In the genomic region with DNA sequence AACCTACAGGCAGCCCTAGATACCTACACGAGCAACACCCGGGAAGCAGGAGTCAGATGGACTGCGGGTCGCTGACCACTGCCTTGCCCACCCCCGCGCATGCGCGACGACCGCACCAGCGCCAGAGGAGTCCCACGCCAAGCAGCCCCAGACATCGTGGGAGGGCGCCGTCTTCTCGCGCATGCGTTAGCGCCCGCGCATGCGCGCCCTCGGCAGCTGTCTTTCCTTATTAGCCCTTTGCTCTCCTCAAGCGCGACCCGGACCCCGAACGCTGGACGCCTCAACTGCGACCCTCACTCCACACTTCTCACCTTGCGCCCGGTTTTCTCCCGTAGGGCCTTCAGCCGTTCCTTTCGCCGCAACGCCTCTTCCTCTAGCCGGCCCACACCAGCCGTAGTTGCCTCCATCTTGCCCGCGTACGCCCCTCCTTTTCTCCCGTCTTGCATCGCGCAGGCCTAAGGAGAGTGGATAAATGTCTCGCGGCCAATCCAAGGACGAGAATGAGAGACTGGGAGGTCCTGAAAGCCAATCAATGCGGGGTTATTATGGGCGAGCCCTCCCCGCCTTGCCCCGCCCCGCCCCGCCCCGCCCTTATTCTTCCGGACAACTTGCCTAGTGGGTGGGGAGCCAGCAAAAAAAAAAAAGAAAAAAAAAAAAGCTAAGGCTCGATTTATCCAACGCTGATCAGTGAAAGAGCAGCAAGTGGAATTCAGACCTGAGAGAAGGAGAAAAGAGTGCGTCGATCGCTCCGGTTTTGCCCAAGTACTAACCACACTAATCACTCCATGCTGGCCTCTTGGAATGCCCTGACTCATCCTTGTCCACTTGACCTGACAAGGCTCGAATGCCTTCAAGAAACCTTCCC, we compare ENCODE assay signal across 1 cellular context.
TF ChIP-seq lines count a peak whose summit lies in the region.

A gene (minus strand): TSS at position 420 of the 865 bp plus-strand sequence. CDS start 13 bp downstream, at position 407.

TF ChIP-seq in K562, 482 proteins besides CTCF, POLR2A, EP300 and RAD21 (continued from another document and continues in another):
- TF ChIP-seq, protein P1, sequence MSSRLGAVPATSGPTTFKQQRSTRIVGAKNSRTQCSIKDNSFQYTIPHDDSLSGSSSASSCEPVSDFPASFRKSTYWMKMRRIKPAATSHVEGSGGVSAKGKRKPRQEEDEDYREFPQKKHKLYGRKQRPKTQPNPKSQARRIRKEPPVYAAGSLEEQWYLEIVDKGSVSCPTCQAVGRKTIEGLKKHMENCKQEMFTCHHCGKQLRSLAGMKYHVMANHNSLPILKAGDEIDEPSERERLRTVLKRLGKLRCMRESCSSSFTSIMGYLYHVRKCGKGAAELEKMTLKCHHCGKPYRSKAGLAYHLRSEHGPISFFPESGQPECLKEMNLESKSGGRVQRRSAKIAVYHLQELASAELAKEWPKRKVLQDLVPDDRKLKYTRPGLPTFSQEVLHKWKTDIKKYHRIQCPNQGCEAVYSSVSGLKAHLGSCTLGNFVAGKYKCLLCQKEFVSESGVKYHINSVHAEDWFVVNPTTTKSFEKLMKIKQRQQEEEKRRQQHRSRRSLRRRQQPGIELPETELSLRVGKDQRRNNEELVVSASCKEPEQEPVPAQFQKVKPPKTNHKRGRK (tag; IDR thresholded peaks at IDR 0.05) = no peak
- TF ChIP-seq NONO (IDR thresholded peaks at IDR 0.05; ENCODE audit: low read depth in 2 of 2, low read length in 1 of 2) = no peak
- peak; percentile 60 for TF ChIP-seq CCNT2 (IDR thresholded peaks at IDR 0.05; ENCODE audit: borderline replicate concordance, extremely low read depth, insufficient read length, low read depth, low read length)
- peak; percentile 92 for TF ChIP-seq OTX1 (CRISPR knock-in tag; IDR thresholded peaks at IDR 0.05)
- TF ChIP-seq MEF2A (IDR thresholded peaks at IDR 0.05; ENCODE audit: control insufficient read depth, low read depth, low read length) = 0 out of 2 replicates have a peak, but pooled peaks have one; percentile 32
- TF ChIP-seq YY1 (IDR thresholded peaks at IDR 0.05; ENCODE audit: borderline replicate concordance in 1 of 3, control insufficient read depth in 1 of 3, extremely low read depth in 1 of 3, insufficient read depth in 3 of 3, insufficient read length in 1 of 3, insufficient replicate concordance in 2 of 3, low read depth in 1 of 3, low read length in 2 of 3) = peak; percentile 74 to 97 (median 95)
- TF ChIP-seq RFX5 (IDR thresholded peaks at IDR 0.05; ENCODE audit: low read depth, low read length) = no peak
- TF ChIP-seq, protein P2, sequence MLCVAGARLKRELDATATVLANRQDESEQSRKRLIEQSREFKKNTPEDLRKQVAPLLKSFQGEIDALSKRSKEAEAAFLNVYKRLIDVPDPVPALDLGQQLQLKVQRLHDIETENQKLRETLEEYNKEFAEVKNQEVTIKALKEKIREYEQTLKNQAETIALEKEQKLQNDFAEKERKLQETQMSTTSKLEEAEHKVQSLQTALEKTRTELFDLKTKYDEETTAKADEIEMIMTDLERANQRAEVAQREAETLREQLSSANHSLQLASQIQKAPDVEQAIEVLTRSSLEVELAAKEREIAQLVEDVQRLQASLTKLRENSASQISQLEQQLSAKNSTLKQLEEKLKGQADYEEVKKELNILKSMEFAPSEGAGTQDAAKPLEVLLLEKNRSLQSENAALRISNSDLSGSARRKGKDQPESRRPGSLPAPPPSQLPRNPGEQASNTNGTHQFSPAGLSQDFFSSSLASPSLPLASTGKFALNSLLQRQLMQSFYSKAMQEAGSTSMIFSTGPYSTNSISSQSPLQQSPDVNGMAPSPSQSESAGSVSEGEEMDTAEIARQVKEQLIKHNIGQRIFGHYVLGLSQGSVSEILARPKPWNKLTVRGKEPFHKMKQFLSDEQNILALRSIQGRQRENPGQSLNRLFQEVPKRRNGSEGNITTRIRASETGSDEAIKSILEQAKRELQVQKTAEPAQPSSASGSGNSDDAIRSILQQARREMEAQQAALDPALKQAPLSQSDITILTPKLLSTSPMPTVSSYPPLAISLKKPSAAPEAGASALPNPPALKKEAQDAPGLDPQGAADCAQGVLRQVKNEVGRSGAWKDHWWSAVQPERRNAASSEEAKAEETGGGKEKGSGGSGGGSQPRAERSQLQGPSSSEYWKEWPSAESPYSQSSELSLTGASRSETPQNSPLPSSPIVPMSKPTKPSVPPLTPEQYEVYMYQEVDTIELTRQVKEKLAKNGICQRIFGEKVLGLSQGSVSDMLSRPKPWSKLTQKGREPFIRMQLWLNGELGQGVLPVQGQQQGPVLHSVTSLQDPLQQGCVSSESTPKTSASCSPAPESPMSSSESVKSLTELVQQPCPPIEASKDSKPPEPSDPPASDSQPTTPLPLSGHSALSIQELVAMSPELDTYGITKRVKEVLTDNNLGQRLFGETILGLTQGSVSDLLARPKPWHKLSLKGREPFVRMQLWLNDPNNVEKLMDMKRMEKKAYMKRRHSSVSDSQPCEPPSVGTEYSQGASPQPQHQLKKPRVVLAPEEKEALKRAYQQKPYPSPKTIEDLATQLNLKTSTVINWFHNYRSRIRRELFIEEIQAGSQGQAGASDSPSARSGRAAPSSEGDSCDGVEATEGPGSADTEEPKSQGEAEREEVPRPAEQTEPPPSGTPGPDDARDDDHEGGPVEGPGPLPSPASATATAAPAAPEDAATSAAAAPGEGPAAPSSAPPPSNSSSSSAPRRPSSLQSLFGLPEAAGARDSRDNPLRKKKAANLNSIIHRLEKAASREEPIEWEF (CRISPR knock-in tag; IDR thresholded peaks at IDR 0.05) = no peak
- peak; percentile 100 for TF ChIP-seq POLR2B (IDR thresholded peaks at IDR 0.05; ENCODE audit: low read depth, partially characterized antibody)
- no peak for TF ChIP-seq ZNF23 (CRISPR knock-in tag; IDR thresholded peaks at IDR 0.05)
- TF ChIP-seq BRD9 (IDR thresholded peaks at IDR 0.05; ENCODE audit: low read depth, partially characterized antibody) = peak; percentile 73
- TF ChIP-seq BHLHE40 (IDR thresholded peaks at IDR 0.05; ENCODE audit: low read length) = peak; percentile 75
- no peak for TF ChIP-seq ZC3H11A (IDR thresholded peaks at IDR 0.05; ENCODE audit: low read depth, low read length)
- TF ChIP-seq, protein P3, sequence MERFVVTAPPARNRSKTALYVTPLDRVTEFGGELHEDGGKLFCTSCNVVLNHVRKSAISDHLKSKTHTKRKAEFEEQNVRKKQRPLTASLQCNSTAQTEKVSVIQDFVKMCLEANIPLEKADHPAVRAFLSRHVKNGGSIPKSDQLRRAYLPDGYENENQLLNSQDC (CRISPR knock-in tag; IDR thresholded peaks at IDR 0.05) = no peak
- peak; percentile 69 for TF ChIP-seq NFIC (IDR thresholded peaks at IDR 0.05)
- no peak for TF ChIP-seq KLF16 (IDR thresholded peaks at IDR 0.05)
- peak; percentile 85; the same call in 1 of the 2 replicates for TF ChIP-seq LARP7 (IDR thresholded peaks at IDR 0.05)
- TF ChIP-seq, protein P4, sequence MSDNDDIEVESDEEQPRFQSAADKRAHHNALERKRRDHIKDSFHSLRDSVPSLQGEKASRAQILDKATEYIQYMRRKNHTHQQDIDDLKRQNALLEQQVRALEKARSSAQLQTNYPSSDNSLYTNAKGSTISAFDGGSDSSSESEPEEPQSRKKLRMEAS (CRISPR knock-in tag; IDR thresholded peaks at IDR 0.05) = peak; percentile 88
- TF ChIP-seq, protein P5, sequence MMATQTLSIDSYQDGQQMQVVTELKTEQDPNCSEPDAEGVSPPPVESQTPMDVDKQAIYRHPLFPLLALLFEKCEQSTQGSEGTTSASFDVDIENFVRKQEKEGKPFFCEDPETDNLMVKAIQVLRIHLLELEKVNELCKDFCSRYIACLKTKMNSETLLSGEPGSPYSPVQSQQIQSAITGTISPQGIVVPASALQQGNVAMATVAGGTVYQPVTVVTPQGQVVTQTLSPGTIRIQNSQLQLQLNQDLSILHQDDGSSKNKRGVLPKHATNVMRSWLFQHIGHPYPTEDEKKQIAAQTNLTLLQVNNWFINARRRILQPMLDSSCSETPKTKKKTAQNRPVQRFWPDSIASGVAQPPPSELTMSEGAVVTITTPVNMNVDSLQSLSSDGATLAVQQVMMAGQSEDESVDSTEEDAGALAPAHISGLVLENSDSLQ (IDR thresholded peaks at IDR 0.05) = peak; percentile 56
- TF ChIP-seq TEAD1 (CRISPR knock-in tag; IDR thresholded peaks at IDR 0.05) = peak; percentile 95 to 99
- peak; percentile 76; the same call in 1 of the 2 replicates for TF ChIP-seq EHMT2 (IDR thresholded peaks at IDR 0.05)
- TF ChIP-seq, protein P6, sequence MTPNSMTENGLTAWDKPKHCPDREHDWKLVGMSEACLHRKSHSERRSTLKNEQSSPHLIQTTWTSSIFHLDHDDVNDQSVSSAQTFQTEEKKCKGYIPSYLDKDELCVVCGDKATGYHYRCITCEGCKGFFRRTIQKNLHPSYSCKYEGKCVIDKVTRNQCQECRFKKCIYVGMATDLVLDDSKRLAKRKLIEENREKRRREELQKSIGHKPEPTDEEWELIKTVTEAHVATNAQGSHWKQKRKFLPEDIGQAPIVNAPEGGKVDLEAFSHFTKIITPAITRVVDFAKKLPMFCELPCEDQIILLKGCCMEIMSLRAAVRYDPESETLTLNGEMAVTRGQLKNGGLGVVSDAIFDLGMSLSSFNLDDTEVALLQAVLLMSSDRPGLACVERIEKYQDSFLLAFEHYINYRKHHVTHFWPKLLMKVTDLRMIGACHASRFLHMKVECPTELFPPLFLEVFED (CRISPR knock-in tag; conservative IDR thresholded peaks at IDR 0.05) = peak; percentile 91
- TF ChIP-seq ZNF316 (IDR thresholded peaks at IDR 0.05) = peak; percentile 95
- no peak for TF ChIP-seq PHTF2 (CRISPR knock-in tag; IDR thresholded peaks at IDR 0.05)
- TF ChIP-seq ZNF76 (CRISPR knock-in tag; IDR thresholded peaks at IDR 0.05; ENCODE audit: borderline replicate concordance) = no peak
- TF ChIP-seq, protein P7, sequence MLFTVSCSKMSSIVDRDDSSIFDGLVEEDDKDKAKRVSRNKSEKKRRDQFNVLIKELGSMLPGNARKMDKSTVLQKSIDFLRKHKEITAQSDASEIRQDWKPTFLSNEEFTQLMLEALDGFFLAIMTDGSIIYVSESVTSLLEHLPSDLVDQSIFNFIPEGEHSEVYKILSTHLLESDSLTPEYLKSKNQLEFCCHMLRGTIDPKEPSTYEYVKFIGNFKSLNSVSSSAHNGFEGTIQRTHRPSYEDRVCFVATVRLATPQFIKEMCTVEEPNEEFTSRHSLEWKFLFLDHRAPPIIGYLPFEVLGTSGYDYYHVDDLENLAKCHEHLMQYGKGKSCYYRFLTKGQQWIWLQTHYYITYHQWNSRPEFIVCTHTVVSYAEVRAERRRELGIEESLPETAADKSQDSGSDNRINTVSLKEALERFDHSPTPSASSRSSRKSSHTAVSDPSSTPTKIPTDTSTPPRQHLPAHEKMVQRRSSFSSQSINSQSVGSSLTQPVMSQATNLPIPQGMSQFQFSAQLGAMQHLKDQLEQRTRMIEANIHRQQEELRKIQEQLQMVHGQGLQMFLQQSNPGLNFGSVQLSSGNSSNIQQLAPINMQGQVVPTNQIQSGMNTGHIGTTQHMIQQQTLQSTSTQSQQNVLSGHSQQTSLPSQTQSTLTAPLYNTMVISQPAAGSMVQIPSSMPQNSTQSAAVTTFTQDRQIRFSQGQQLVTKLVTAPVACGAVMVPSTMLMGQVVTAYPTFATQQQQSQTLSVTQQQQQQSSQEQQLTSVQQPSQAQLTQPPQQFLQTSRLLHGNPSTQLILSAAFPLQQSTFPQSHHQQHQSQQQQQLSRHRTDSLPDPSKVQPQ (CRISPR knock-in tag; IDR thresholded peaks at IDR 0.05; ENCODE audit: borderline replicate concordance) = 0 out of 2 replicates have a peak, but pooled peaks have one; percentile 4
- no peak for TF ChIP-seq ATF1 (CRISPR knock-in tag; IDR thresholded peaks at IDR 0.05)
- TF ChIP-seq ATF1 (tag; IDR thresholded peaks at IDR 0.05) = peak; percentile 40; the same call in 1 of the 2 replicates
- no peak for TF ChIP-seq XRCC3 (IDR thresholded peaks at IDR 0.05)
- TF ChIP-seq POLR2G (IDR thresholded peaks at IDR 0.05; ENCODE audit: low read depth, low read length) = peak; percentile 93
- TF ChIP-seq ZKSCAN3 (CRISPR knock-in tag; IDR thresholded peaks at IDR 0.05) = no peak
- TF ChIP-seq MAFK (IDR thresholded peaks at IDR 0.05; ENCODE audit: low read length) = peak; percentile 79
- TF ChIP-seq ZNF24 (IDR thresholded peaks at IDR 0.05) = no peak
- no peak for TF ChIP-seq MTF1 (CRISPR knock-in tag; IDR thresholded peaks at IDR 0.05; ENCODE audit: borderline replicate concordance)
- no peak for TF ChIP-seq MCM2 (IDR thresholded peaks at IDR 0.05; ENCODE audit: low read depth)
- no peak for TF ChIP-seq PYGO2 (tag; IDR thresholded peaks at IDR 0.05)
- no peak for TF ChIP-seq PURB (CRISPR knock-in tag; IDR thresholded peaks at IDR 0.05; ENCODE audit: low read depth)
- TF ChIP-seq GABPA (tag; conservative IDR thresholded peaks at IDR 0.05; ENCODE audit: low read depth) = peak; percentile 65
- TF ChIP-seq HNRNPUL1 (IDR thresholded peaks at IDR 0.05; ENCODE audit: low read length) = no peak
- TF ChIP-seq ADNP (tag; IDR thresholded peaks at IDR 0.05) = no peak
- no peak for TF ChIP-seq ZBTB8A (IDR thresholded peaks at IDR 0.05; ENCODE audit: partially characterized antibody)
- TF ChIP-seq ZNF12 (CRISPR knock-in tag; IDR thresholded peaks at IDR 0.05) = no peak
- TF ChIP-seq MIER1 (IDR thresholded peaks at IDR 0.05; ENCODE audit: low read depth) = no peak
- TF ChIP-seq TSC22D4 (tag; IDR thresholded peaks at IDR 0.05) = no peak
- TF ChIP-seq ZNF140 (CRISPR knock-in tag; IDR thresholded peaks at IDR 0.05) = no peak
- TF ChIP-seq GTF2A2 (tag; IDR thresholded peaks at IDR 0.05) = no peak
- no peak for TF ChIP-seq TCF7L2 (IDR thresholded peaks at IDR 0.05; ENCODE audit: low read depth, low read length)
- TF ChIP-seq ZNF134 (CRISPR knock-in tag; conservative IDR thresholded peaks at IDR 0.05) = peak; percentile 43; the same call in 1 of the 2 replicates
- TF ChIP-seq HNRNPH1 (optimal IDR thresholded peaks at IDR 0.05; ENCODE audit: low read depth, low read length) = no peak
- peak; percentile 87; the same call in 1 of the 2 replicates for TF ChIP-seq NFRKB (IDR thresholded peaks at IDR 0.05; ENCODE audit: low read depth)
- no peak for TF ChIP-seq ZFP1 (CRISPR knock-in tag; IDR thresholded peaks at IDR 0.05)
- TF ChIP-seq SMARCA5 (IDR thresholded peaks at IDR 0.05) = no peak
- TF ChIP-seq CREB1 (IDR thresholded peaks at IDR 0.05) = 0 out of 2 replicates have a peak, but pooled peaks have one; percentile 52
- peak; percentile 72; the same call in 1 of the 2 replicates for TF ChIP-seq CREB1 (CRISPR knock-in tag; IDR thresholded peaks at IDR 0.05)
- peak; percentile 79 for TF ChIP-seq SMAD4 (CRISPR knock-in tag; conservative IDR thresholded peaks at IDR 0.05)
- TF ChIP-seq, protein P8, sequence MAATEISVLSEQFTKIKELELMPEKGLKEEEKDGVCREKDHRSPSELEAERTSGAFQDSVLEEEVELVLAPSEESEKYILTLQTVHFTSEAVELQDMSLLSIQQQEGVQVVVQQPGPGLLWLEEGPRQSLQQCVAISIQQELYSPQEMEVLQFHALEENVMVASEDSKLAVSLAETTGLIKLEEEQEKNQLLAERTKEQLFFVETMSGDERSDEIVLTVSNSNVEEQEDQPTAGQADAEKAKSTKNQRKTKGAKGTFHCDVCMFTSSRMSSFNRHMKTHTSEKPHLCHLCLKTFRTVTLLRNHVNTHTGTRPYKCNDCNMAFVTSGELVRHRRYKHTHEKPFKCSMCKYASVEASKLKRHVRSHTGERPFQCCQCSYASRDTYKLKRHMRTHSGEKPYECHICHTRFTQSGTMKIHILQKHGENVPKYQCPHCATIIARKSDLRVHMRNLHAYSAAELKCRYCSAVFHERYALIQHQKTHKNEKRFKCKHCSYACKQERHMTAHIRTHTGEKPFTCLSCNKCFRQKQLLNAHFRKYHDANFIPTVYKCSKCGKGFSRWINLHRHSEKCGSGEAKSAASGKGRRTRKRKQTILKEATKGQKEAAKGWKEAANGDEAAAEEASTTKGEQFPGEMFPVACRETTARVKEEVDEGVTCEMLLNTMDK (IDR thresholded peaks at IDR 0.05; ENCODE audit: borderline replicate concordance, insufficient read depth, low read depth, low read length, poor library complexity, severe bottlenecking) = peak; percentile 48
- no peak for TF ChIP-seq BRF1 (IDR thresholded peaks at IDR 0.05; ENCODE audit: borderline replicate concordance, extremely low read depth, insufficient read length)
